10 cellular contexts compared by ENCODE assay signal in genomic region chr11:440065-441042, GRCh38. TPM values are rescaled to one million over a fixed set of nuclear protein-coding genes. Genes with fewer than 3 reads are reported as not detected.
DNase-seq lines count a peak whose midpoint lies in the region; ATAC-seq, FAIRE-seq and TF ChIP-seq lines count a peak whose summit lies in the region.
"Had no signal": no experiment of that assay in that cellular context is flagged by ENCODE, and none has a peak within 500 bp of the region (broad histone marks: within the 10 kb centered on the region; RNA-seq: fewer than 3 reads in every experiment).

No MANE protein-coding gene starts in this region.

- CTCF ChIA-PET in A549 (lab: Yijun Ruan, JAX) = interaction anchor here (0.6 to 6.0 kb wide), 8 partner anchors 9 to 256 kb away, joined by 3 to 46 read pairs (median 4); partner anchors contain the start of gene PTDSS2

- H3K4me2 ChIP-seq in A549 (no peak overlapping the region), smooth muscle cell (no peak overlapping the region)

- H3K36me3 ChIP-seq in left ventricle myocardium inferior = no peaks in the 10 kb centered on the region
- no peaks in the 10 kb centered on the region for H3K36me3 ChIP-seq in smooth muscle cell (ENCODE audit: low read depth)

- peak in 1 of 2 experiments; percentile 60; a peak in 3 of 6 replicates for ATAC-seq in A549
- ATAC-seq in GM19351 (IDR thresholded peaks at IDR 0.05; ENCODE audit: unreplicated experiment) = no peak
- ATAC-seq in GM19467 (IDR thresholded peaks at IDR 0.05; ENCODE audit: unreplicated experiment) = no peak
- ATAC-seq: activated CD4-positive, CD25-positive, alpha-beta regulatory T cell treated with anti-CD3 and anti-CD28 coated beads, Interleukin-2, amount 50 U/mL, for 24 hours had no signal

- H3K27ac ChIP-seq in A549 (peak overlapping the region in 1 of 2 experiments; percentile 47; a peak in 2 of 6 replicates), left ventricle myocardium inferior (replicated peaks) (no peak overlapping the region), smooth muscle cell (ENCODE audit: low read depth) (no peak overlapping the region)
- H3K27ac ChIP-seq: dorsolateral prefrontal cortex had no signal

- no peak overlapping the region for H2AFZ ChIP-seq in smooth muscle cell (ENCODE audit: low read depth)

- no peak for TF ChIP-seq EP300 in A549 (IDR thresholded peaks at IDR 0.05)

- intact Hi-C loops in left ventricle myocardium inferior (cut with micrococcal nuclease) = no loop called here

- H3K9ac ChIP-seq in smooth muscle cell (ENCODE audit: low read depth) = no peak overlapping the region

- TF ChIP-seq POLR2A in A549 (IDR thresholded peaks at IDR 0.05; ENCODE audit: low read length) = no peak

- POLR2A ChIA-PET in A549 (lab: Yijun Ruan, JAX) = interaction anchor here (1.5 kb wide), 1 partner anchor 8 kb away, joined by 5 read pairs; no protein-coding TSS in a partner anchor

- peak in 1 of 2 experiments; percentile 31; a peak in 2 of 5 replicates for TF ChIP-seq RAD21 in A549 (conservative IDR thresholded peaks at IDR 0.05 in 1 of 2, IDR thresholded peaks at IDR 0.05 in 1 of 2)

- H3K4me1 ChIP-seq in A549 = peaks cover 4% of the 10 kb centered on the region; the same call in 1 of the 3 replicates
- H3K4me1 ChIP-seq in left ventricle myocardium inferior = peaks cover 17% of the 10 kb centered on the region
- H3K4me1 ChIP-seq in smooth muscle cell (ENCODE audit: low read depth) = no peaks in the 10 kb centered on the region

- H3F3A ChIP-seq in smooth muscle cell (ENCODE audit: low read depth) = no peaks in the 10 kb centered on the region

- DNase-seq in A549 (ENCODE audit: low read depth in 1 of 2, low spot score in 1 of 2) (peak in 1 of 2 experiments; percentile 64), GM10266 (ENCODE audit: extremely low spot score) (no peak), UCSD-AML1 (lab: John Stamatoyannopoulos, UW; ENCODE audit: unreplicated experiment) (peak; percentile 23), left ventricle myocardium inferior (no peak), smooth muscle cell (lab: John Stamatoyannopoulos, UW; ENCODE audit: unreplicated experiment) (no peak), NCI-H1694 treated with DMSO at 0.1 percent for 48 hours (lab: John Stamatoyannopoulos, UW) (no peak)

- no peaks in the 10 kb centered on the region for H3K79me2 ChIP-seq in smooth muscle cell (ENCODE audit: low read depth)

- peaks cover 64% of the 10 kb centered on the region for H3K27me3 ChIP-seq in left ventricle myocardium inferior (ENCODE audit: low read depth)
- H3K27me3 ChIP-seq in smooth muscle cell (ENCODE audit: low read depth) = no peaks in the 10 kb centered on the region

- FAIRE-seq in A549 (lab: Jason Lieb, UNC) = no peak

- TF ChIP-seq CTCF in A549 (IDR thresholded peaks at IDR 0.05) = no peak; the same call in 2 of the 3 replicates
- peak; percentile 8 for TF ChIP-seq CTCF in GM10266 (IDR thresholded peaks at IDR 0.05; ENCODE audit: control insufficient read depth, insufficient read depth, low read depth, missing control alignments)
- peak; percentile 34 for TF ChIP-seq CTCF in left ventricle myocardium inferior (IDR thresholded peaks at IDR 0.05; ENCODE audit: borderline replicate concordance)
- TF ChIP-seq CTCF in smooth muscle cell (IDR thresholded peaks at IDR 0.05; ENCODE audit: borderline replicate concordance, insufficient read depth, poor library complexity, severe bottlenecking) = no peak

- H4K20me1 ChIP-seq in smooth muscle cell (ENCODE audit: low read depth) = no peaks in the 10 kb centered on the region

- no peak overlapping the region for H3K4me3 ChIP-seq in A549
- no peak overlapping the region for H3K4me3 ChIP-seq in left ventricle myocardium inferior
- no peak overlapping the region for H3K4me3 ChIP-seq in smooth muscle cell
- H3K4me3 ChIP-seq: dorsolateral prefrontal cortex had no signal

- WGBS in A549 (ENCODE audit: missing lambda C conversion rate) = 92% methylated on average over 22 of the region's 27 CpGs
- WGBS in smooth muscle cell (ENCODE audit: low lambda C conversion rate) = 94% methylated on average over 26 of the region's 27 CpGs

- peaks cover 6% of the 10 kb centered on the region; the same call in 1 of the 3 replicates for H3K9me3 ChIP-seq in A549
- H3K9me3 ChIP-seq in left ventricle myocardium inferior (replicated peaks) = no peaks in the 10 kb centered on the region
- H3K9me3 ChIP-seq in smooth muscle cell (replicated peaks; ENCODE audit: low read depth) = no peaks in the 10 kb centered on the region

TF ChIP-seq in A549, 52 proteins besides CTCF, POLR2A, EP300 and RAD21:
- TF ChIP-seq KDM5A (IDR thresholded peaks at IDR 0.05) (no peak), FOSL2 (IDR thresholded peaks at IDR 0.05) (no peak), FOSL2 (CRISPR knock-in tag; IDR thresholded peaks at IDR 0.05) (no peak), KDM1A (IDR thresholded peaks at IDR 0.05; ENCODE audit: low read depth) (peak; percentile 56; the same call in 1 of the 2 replicates), ESRRA (IDR thresholded peaks at IDR 0.05; ENCODE audit: borderline replicate concordance, low read length) (no peak), POLR2AphosphoS2 (conservative IDR thresholded peaks at IDR 0.05; ENCODE audit: low read length) (no peak)

RNA-seq across cellular contexts. Expression of gene ANO9, which starts 1.5 kb away (rescaled TPM):
- polyA plus RNA-seq in A549 (2011; rRNA removed) (0.66 and 0.70 TPM in 2 replicates), A549 (2017; fragmentation: RNase III; extraction: RNeasy Plus Mini Kit Qiagen cat#74134 plus additional on column Dnase treatment) (0.50 to 0.55 TPM (median 0.51 TPM) in 3 replicates), smooth muscle cell (1.5 and 7.1 TPM in 2 replicates)
- polyA plus RNA-seq in A549 (2012; cell fraction: cytosol; rRNA removed) = 0.26 and 0.32 TPM in 2 replicates
- polyA plus RNA-seq in A549 (2012; cell fraction: nucleus; rRNA removed) = 6.3 and 6.6 TPM in 2 replicates
- polyA minus RNA-seq in A549 (2011; rRNA and poly(A)+ RNA removed) = 0.44 and 0.58 TPM in 2 replicates
- total RNA-seq in left ventricle myocardium inferior (0.11 TPM), smooth muscle cell (0.67 and 1.4 TPM in 2 replicates)

RNA-seq across cellular contexts. Expression of gene PTDSS2, which starts 9.7 kb away (rescaled TPM):
- polyA plus RNA-seq in A549 (2011; rRNA removed) (23.4 and 28.9 TPM in 2 replicates), A549 (2017; fragmentation: RNase III; extraction: RNeasy Plus Mini Kit Qiagen cat#74134 plus additional on column Dnase treatment) (34.3 to 39.4 TPM (median 38.9 TPM) in 3 replicates), smooth muscle cell (25.2 and 33.5 TPM in 2 replicates)
- 43.5 and 48.7 TPM in 2 replicates for polyA plus RNA-seq in A549 (2012; cell fraction: cytosol; rRNA removed)
- 275 TPM in 2 replicates for polyA plus RNA-seq in A549 (2012; cell fraction: nucleus; rRNA removed)
- 40.7 and 47.5 TPM in 2 replicates for polyA minus RNA-seq in A549 (2011; rRNA and poly(A)+ RNA removed)
- total RNA-seq in left ventricle myocardium inferior (30.2 TPM), smooth muscle cell (15.2 and 20.7 TPM in 2 replicates)

RNA-seq across cellular contexts. Expression of gene SIGIRR, which starts 25.6 kb away (rescaled TPM):
- polyA plus RNA-seq in A549 (2011; rRNA removed) = 27.7 and 27.8 TPM in 2 replicates
- 72.5 and 84.6 TPM in 2 replicates for polyA plus RNA-seq in A549 (2012; cell fraction: cytosol; rRNA removed)
- polyA plus RNA-seq in A549 (2012; cell fraction: nucleus; rRNA removed) = 85.6 and 86.4 TPM in 2 replicates
- polyA plus RNA-seq in A549 (2017; fragmentation: RNase III; extraction: RNeasy Plus Mini Kit Qiagen cat#74134 plus additional on column Dnase treatment) = 56.6 to 66.4 TPM (median 58.6 TPM) in 3 replicates
- 5.3 and 13.2 TPM in 2 replicates for polyA minus RNA-seq in A549 (2011; rRNA and poly(A)+ RNA removed)
- total RNA-seq in left ventricle myocardium inferior = 34.9 TPM
- 15.3 and 18.3 TPM in 2 replicates for total RNA-seq in smooth muscle cell
- polyA plus RNA-seq in smooth muscle cell = 26.3 and 29.4 TPM in 2 replicates

RNA-seq across cellular contexts. Expression of gene PKP3, which starts 46.3 kb away (rescaled TPM):
- 12.1 and 13.9 TPM in 2 replicates for polyA plus RNA-seq in A549 (2011; rRNA removed)
- 29.6 and 41.7 TPM in 2 replicates for polyA plus RNA-seq in A549 (2012; cell fraction: cytosol; rRNA removed)
- polyA plus RNA-seq in A549 (2012; cell fraction: nucleus; rRNA removed) = 51.5 and 77.9 TPM in 2 replicates
- 22.3 to 25.9 TPM (median 23.4 TPM) in 3 replicates for polyA plus RNA-seq in A549 (2017; fragmentation: RNase III; extraction: RNeasy Plus Mini Kit Qiagen cat#74134 plus additional on column Dnase treatment)
- polyA minus RNA-seq in A549 (2011; rRNA and poly(A)+ RNA removed) = 21.8 and 27.1 TPM in 2 replicates
- total RNA-seq in left ventricle myocardium inferior = 0.52 TPM
- total RNA-seq in smooth muscle cell = 32.0 and 61.2 TPM in 2 replicates
- polyA plus RNA-seq in smooth muscle cell = 24.6 and 69.9 TPM in 2 replicates

Comparison
In these comparisons a context has a peak if more than half of its experiments do, and no peak if none do; other contexts are left out.
1. CTCF ChIP-seq: peak in GM10266 (single experiment) and left ventricle myocardium inferior (single experiment); none in A549 (single experiment) and smooth muscle cell (single experiment).